In the genomic region with DNA sequence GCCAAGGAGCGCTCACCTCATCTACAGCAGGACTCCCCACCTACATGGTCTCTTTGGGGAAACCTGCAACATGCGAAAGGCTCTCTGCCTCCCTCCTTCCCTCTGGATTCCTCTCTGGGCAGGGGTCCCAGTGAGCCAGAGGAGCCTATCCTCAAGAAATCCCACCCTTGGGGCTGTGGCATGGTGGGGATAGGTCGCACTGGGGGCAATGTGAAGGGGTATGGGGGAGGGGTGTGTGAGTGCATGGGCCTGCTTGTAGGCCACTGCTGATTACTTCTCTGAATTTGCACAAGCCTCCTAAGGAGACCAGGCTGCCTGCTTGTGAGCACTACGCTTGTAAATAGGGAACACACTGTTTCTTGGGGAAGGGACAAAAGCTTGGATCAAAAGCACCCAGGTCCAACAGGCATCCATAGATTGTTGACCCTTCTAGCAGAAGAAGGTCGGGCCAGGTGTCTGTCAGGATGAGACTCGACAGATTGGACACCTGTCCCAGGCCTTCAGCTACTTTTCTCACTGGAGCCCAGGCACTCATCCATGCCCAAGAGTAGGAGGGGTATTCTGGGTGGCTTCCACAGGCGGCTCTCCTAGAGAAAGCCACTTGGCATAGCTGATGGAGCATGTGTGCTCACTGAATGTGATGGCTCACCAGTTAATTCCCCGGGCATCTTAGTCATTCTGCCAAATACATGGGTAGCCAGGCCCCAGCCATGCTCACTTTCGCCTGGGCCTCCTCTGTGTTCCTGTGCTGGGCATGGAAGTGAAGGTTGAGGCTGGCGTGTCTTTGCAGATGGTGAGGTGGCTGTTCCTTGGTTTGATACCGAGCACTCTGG, we compare ENCODE assay signal across 8 cellular contexts.
A peak's percentile ranks its signal among the peaks of the same experiment; 100 is the strongest.
DNase-seq lines count a peak whose midpoint lies in the region; ATAC-seq and TF ChIP-seq lines count a peak whose summit lies in the region.

No MANE protein-coding gene starts in this region.

- peak overlapping the region; percentile 98 for H3K27ac ChIP-seq in layer of hippocampus (ENCODE audit: low read depth, low read length)
- peak overlapping the region; percentile 22 to 49 for H3K27ac ChIP-seq in thoracic aorta

- H3K9me3 ChIP-seq in thoracic aorta = no peaks in the 10 kb centered on the region

- DNase-seq in activated T-cell treated with anti-CD3 and anti-CD28 coated beads, Interleukin-2, amount 50 U/mL, for 48 hours = peak; percentile 13 to 15
- DNase-seq in activated T-cell treated with anti-CD3 and anti-CD28 coated beads, Interleukin-2, amount 50 U/mL, for 4 hours = no peak
- DNase-seq in thoracic aorta (ENCODE audit: low spot score) = no peak
- no peak for DNase-seq in DMS114 treated with DMSO at 0.1 percent for 48 hours (lab: John Stamatoyannopoulos, UW; ENCODE audit: unreplicated experiment)

- no peaks in the 10 kb centered on the region for H3K27me3 ChIP-seq in layer of hippocampus (ENCODE audit: control insufficient read depth, insufficient read depth, low read length)
- H3K27me3 ChIP-seq in thoracic aorta (replicated peaks; ENCODE audit: insufficient read depth) = no peaks in the 10 kb centered on the region

- H3K27me3 Mint-ChIP-seq in activated T-cell treated with anti-CD3 and anti-CD28 coated beads, Interleukin-2, amount 50 U/mL, for 4 hours (ENCODE audit: low read depth) = no peaks in the 10 kb centered on the region

- peaks cover 0 to 9% of the 10 kb centered on the region in 2 donors for H3K4me1 ChIP-seq in thoracic aorta (ENCODE audit: control insufficient read depth in 1 of 2, low read depth in 2 of 2)

- TF ChIP-seq CTCF in WI38 (IDR thresholded peaks at IDR 0.05; ENCODE audit: low read depth, low read length) (no peak), thoracic aorta (IDR thresholded peaks at IDR 0.05) (no peak)

- no peak overlapping the region for H3K4me3 Mint-ChIP-seq in activated T-cell treated with anti-CD3 and anti-CD28 coated beads, Interleukin-2, amount 50 U/mL, for 4 hours

- H3K9me3 Mint-ChIP-seq in activated T-cell treated with anti-CD3 and anti-CD28 coated beads, Interleukin-2, amount 50 U/mL, for 4 hours = no peaks in the 10 kb centered on the region

- no peaks in the 10 kb centered on the region for H3K36me3 ChIP-seq in thoracic aorta

- H3K4me3 ChIP-seq in WI38 (ENCODE audit: low read depth, low read length) (peak overlapping the region; percentile 59), thoracic aorta (no peak overlapping the region)

- peaks cover 2% of the 10 kb centered on the region for H3K36me3 Mint-ChIP-seq in activated T-cell treated with anti-CD3 and anti-CD28 coated beads, Interleukin-2, amount 50 U/mL, for 4 hours (ENCODE audit: insufficient read depth)

- ATAC-seq in activated T-cell treated with anti-CD3 and anti-CD28 coated beads, Interleukin-2, amount 50 U/mL, for 4 hours = no peak
- ATAC-seq in thoracic aorta (ENCODE audit: insufficient number of reproducible peaks, low FRiP score, low read depth) (no peak), HG03565 (IDR thresholded peaks at IDR 0.05; ENCODE audit: unreplicated experiment) (no peak), HG02678 (IDR thresholded peaks at IDR 0.05; ENCODE audit: unreplicated experiment) (no peak)

- peaks cover 39% of the 10 kb centered on the region for H3K4me1 Mint-ChIP-seq in activated T-cell treated with anti-CD3 and anti-CD28 coated beads, Interleukin-2, amount 50 U/mL, for 4 hours (ENCODE audit: low read depth)

Comparison
In these comparisons a context has a peak if more than half of its experiments do, and no peak if none do; other contexts are left out.
1. DNase-seq: peak in activated T-cell treated with anti-CD3 and anti-CD28 coated beads, Interleukin-2, amount 50 U/mL, for 48 hours (2 of 2); none in activated T-cell treated with anti-CD3 and anti-CD28 coated beads, Interleukin-2, amount 50 U/mL, for 4 hours (single experiment), thoracic aorta (single experiment) and DMS114 treated with DMSO at 0.1 percent for 48 hours (single experiment).